Comparison of ENCODE assay signal across 1 cellular context in the genomic region with DNA sequence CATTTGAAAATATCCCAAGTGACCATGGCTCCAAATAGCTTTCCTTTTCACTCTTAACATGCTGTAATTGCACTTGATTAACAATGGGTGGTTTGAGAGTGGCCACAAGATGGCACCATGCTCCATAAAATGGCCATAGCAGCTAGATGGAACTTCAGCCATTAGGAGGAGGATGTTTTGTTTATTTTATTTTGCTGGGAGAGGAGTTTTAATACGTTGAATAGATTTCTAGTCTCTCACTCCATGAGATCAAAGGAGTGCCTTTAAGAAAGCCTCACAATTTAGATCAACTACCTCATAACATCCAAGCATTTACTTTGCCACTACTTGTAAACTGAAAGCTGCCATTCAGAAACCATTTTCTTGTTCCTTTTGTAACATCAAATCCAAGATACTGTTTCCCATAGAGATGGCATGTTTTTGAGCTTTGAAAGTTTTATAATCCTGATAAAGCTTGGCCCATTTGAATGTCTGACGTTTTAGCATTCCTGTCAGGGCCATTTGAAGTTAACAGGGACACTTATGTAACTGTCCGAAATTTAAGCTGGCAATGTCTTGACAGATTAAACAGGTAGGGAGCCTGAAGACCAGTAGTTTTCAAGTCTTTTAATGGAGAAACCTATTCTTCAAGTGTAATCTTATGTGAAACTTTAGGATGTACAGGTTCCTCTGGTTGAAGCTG.
TF ChIP-seq lines count a peak whose summit lies in the region.

No MANE protein-coding gene starts in this region.

TF ChIP-seq in GM23338, 12 proteins besides CTCF, POLR2A, EP300 and RAD21 (continued from another document):
- TF ChIP-seq, protein P1, sequence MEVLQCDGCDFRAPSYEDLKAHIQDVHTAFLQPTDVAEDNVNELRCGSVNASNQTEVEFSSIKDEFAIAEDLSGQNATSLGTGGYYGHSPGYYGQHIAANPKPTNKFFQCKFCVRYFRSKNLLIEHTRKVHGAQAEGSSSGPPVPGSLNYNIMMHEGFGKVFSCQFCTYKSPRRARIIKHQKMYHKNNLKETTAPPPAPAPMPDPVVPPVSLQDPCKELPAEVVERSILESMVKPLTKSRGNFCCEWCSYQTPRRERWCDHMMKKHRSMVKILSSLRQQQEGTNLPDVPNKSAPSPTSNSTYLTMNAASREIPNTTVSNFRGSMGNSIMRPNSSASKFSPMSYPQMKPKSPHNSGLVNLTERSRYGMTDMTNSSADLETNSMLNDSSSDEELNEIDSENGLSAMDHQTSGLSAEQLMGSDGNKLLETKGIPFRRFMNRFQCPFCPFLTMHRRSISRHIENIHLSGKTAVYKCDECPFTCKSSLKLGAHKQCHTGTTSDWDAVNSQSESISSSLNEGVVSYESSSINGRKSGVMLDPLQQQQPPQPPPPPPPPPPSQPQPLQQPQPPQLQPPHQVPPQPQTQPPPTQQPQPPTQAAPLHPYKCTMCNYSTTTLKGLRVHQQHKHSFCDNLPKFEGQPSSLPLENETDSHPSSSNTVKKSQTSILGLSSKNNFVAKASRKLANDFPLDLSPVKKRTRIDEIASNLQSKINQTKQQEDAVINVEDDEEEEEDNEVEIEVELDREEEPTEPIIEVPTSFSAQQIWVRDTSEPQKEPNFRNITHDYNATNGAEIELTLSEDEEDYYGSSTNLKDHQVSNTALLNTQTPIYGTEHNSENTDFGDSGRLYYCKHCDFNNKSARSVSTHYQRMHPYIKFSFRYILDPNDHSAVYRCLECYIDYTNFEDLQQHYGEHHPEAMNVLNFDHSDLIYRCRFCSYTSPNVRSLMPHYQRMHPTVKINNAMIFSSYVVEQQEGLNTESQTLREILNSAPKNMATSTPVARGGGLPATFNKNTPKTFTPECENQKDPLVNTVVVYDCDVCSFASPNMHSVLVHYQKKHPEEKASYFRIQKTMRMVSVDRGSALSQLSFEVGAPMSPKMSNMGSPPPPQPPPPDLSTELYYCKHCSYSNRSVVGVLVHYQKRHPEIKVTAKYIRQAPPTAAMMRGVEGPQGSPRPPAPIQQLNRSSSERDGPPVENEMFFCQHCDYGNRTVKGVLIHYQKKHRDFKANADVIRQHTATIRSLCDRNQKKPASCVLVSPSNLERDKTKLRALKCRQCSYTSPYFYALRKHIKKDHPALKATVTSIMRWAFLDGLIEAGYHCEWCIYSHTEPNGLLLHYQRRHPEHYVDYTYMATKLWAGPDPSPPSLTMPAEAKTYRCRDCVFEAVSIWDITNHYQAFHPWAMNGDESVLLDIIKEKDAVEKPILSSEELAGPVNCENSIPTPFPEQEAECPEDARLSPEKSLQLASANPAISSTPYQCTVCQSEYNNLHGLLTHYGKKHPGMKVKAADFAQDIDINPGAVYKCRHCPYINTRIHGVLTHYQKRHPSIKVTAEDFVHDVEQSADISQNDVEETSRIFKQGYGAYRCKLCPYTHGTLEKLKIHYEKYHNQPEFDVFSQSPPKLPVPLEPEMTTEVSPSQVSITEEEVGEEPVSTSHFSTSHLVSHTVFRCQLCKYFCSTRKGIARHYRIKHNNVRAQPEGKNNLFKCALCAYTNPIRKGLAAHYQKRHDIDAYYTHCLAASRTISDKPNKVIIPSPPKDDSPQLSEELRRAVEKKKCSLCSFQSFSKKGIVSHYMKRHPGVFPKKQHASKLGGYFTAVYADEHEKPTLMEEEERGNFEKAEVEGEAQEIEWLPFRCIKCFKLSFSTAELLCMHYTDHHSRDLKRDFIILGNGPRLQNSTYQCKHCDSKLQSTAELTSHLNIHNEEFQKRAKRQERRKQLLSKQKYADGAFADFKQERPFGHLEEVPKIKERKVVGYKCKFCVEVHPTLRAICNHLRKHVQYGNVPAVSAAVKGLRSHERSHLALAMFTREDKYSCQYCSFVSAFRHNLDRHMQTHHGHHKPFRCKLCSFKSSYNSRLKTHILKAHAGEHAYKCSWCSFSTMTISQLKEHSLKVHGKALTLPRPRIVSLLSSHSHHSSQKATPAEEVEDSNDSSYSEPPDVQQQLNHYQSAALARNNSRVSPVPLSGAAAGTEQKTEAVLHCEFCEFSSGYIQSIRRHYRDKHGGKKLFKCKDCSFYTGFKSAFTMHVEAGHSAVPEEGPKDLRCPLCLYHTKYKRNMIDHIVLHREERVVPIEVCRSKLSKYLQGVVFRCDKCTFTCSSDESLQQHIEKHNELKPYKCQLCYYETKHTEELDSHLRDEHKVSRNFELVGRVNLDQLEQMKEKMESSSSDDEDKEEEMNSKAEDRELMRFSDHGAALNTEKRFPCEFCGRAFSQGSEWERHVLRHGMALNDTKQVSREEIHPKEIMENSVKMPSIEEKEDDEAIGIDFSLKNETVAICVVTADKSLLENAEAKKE (CRISPR knock-in tag; IDR thresholded peaks at IDR 0.05): no peak
- TF ChIP-seq, protein P2, sequence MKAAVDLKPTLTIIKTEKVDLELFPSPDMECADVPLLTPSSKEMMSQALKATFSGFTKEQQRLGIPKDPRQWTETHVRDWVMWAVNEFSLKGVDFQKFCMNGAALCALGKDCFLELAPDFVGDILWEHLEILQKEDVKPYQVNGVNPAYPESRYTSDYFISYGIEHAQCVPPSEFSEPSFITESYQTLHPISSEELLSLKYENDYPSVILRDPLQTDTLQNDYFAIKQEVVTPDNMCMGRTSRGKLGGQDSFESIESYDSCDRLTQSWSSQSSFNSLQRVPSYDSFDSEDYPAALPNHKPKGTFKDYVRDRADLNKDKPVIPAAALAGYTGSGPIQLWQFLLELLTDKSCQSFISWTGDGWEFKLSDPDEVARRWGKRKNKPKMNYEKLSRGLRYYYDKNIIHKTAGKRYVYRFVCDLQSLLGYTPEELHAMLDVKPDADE (IDR thresholded peaks at IDR 0.05): no peak
- TF ChIP-seq POLR2AphosphoS5 (IDR thresholded peaks at IDR 0.05; ENCODE audit: low read depth) (no peak), STAT1 (IDR thresholded peaks at IDR 0.05; ENCODE audit: unreplicated experiment) (no peak), JUNB (IDR thresholded peaks at IDR 0.05; ENCODE audit: unreplicated experiment) (no peak), ZNF114 (CRISPR knock-in tag; IDR thresholded peaks at IDR 0.05) (no peak), CREB1 (CRISPR knock-in tag; IDR thresholded peaks at IDR 0.05; ENCODE audit: low read depth) (no peak)
- TF ChIP-seq, protein P3, sequence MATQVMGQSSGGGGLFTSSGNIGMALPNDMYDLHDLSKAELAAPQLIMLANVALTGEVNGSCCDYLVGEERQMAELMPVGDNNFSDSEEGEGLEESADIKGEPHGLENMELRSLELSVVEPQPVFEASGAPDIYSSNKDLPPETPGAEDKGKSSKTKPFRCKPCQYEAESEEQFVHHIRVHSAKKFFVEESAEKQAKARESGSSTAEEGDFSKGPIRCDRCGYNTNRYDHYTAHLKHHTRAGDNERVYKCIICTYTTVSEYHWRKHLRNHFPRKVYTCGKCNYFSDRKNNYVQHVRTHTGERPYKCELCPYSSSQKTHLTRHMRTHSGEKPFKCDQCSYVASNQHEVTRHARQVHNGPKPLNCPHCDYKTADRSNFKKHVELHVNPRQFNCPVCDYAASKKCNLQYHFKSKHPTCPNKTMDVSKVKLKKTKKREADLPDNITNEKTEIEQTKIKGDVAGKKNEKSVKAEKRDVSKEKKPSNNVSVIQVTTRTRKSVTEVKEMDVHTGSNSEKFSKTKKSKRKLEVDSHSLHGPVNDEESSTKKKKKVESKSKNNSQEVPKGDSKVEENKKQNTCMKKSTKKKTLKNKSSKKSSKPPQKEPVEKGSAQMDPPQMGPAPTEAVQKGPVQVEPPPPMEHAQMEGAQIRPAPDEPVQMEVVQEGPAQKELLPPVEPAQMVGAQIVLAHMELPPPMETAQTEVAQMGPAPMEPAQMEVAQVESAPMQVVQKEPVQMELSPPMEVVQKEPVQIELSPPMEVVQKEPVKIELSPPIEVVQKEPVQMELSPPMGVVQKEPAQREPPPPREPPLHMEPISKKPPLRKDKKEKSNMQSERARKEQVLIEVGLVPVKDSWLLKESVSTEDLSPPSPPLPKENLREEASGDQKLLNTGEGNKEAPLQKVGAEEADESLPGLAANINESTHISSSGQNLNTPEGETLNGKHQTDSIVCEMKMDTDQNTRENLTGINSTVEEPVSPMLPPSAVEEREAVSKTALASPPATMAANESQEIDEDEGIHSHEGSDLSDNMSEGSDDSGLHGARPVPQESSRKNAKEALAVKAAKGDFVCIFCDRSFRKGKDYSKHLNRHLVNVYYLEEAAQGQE (IDR thresholded peaks at IDR 0.05; ENCODE audit: unreplicated experiment): no peak
